Comparison of ENCODE assay signal across 9 cellular contexts in genomic region chr15:81480645-81481053, GRCh38.
DNase-seq lines count a peak whose midpoint lies in the region; ATAC-seq and TF ChIP-seq lines count a peak whose summit lies in the region.
"Had no signal": no experiment of that assay in that cellular context is flagged by ENCODE, and none has a peak within 500 bp of the region (broad histone marks: within the 10 kb centered on the region; RNA-seq: fewer than 3 reads in every experiment).

No MANE protein-coding gene starts in this region.

- DNase-seq in DND-41 (peak; percentile 23), NCI-H69 (lab: John Stamatoyannopoulos, UW) (peak; percentile 60), heart right ventricle (peak in 1 of 2 donors; percentile 70), putamen (ENCODE audit: low spot score) (peak; percentile 70)
- DNase-seq in activated naive CD8-positive, alpha-beta T cell treated with anti-CD3 and anti-CD28 coated beads, Interleukin-2, amount 50 U/mL, for 24 hours: peak; percentile 5
- DNase-seq in activated T-helper 2 cell treated with anti-CD3 and anti-CD28 coated beads, Interferon-gamma antibody, Interleukin-2, Interleukin-4, amounts not matched to agents 10 μg/mL and 5 μg/mL and 100 μg/mL, durations not matched to agents 14 hours and 24 hours and 36 hours (ENCODE audit: low spot score): no peak

- no peaks in the 10 kb centered on the region for H3K79me2 ChIP-seq in DND-41 (ENCODE audit: insufficient read depth, low read length)

- no peaks in the 10 kb centered on the region for H3K36me3 Mint-ChIP-seq in activated naive CD8-positive, alpha-beta T cell treated with anti-CD3 and anti-CD28 coated beads, Interleukin-2, amount 50 U/mL, for 24 hours (ENCODE audit: low read depth)
- no peaks in the 10 kb centered on the region for H3K36me3 Mint-ChIP-seq in activated T-helper 2 cell treated with anti-CD3 and anti-CD28 coated beads, Interferon-gamma antibody, Interleukin-2, Interleukin-4, amounts not matched to agents 10 μg/mL and 5 μg/mL and 100 μg/mL, durations not matched to agents 14 hours and 24 hours and 36 hours (ENCODE audit: low read depth)

- peak; percentile 58 for ATAC-seq in DND-41 (ENCODE audit: insufficient read depth, low read depth)
- peak; percentile 58 for ATAC-seq in HG03139 (IDR thresholded peaks at IDR 0.05; ENCODE audit: unreplicated experiment)
- ATAC-seq in activated naive CD8-positive, alpha-beta T cell treated with anti-CD3 and anti-CD28 coated beads, Interleukin-2, amount 50 U/mL, for 24 hours: no peak
- peak in 7 of 8 donors; percentile 64 to 74 (median 71) for ATAC-seq in heart right ventricle
- no peak for ATAC-seq in GM18505 (IDR thresholded peaks at IDR 0.05; ENCODE audit: unreplicated experiment)
- ATAC-seq: activated T-cell treated with anti-CD3 and anti-CD28 coated beads, Interleukin-2, amount 50 U/mL, for 72 hours had no signal

- intact Hi-C loops in heart right ventricle (cut with DNase I): loop anchor here (1.0 to 10.0 kb wide), 14 partner anchors 334 to 718 kb away; partner anchors contain the start of gene MEX3B (in 4 of the 10)
- intact Hi-C loops in activated T-helper 2 cell treated with anti-CD3 and anti-CD28 coated beads, Interferon-gamma antibody, Interleukin-2, Interleukin-4, amounts not matched to agents 10 μg/mL and 5 μg/mL and 100 μg/mL, durations not matched to agents 14 hours and 24 hours and 36 hours (cut with micrococcal nuclease): loop anchor here (5.0 to 10.0 kb wide), 2 partner anchors 567 to 624 kb away; partner anchors contain the start of gene MEX3B

- H3K27me3 Mint-ChIP-seq in activated naive CD8-positive, alpha-beta T cell treated with anti-CD3 and anti-CD28 coated beads, Interleukin-2, amount 50 U/mL, for 24 hours: no peaks in the 10 kb centered on the region
- peaks cover 6% of the 10 kb centered on the region for H3K27me3 Mint-ChIP-seq in activated T-helper 2 cell treated with anti-CD3 and anti-CD28 coated beads, Interferon-gamma antibody, Interleukin-2, Interleukin-4, amounts not matched to agents 10 μg/mL and 5 μg/mL and 100 μg/mL, durations not matched to agents 14 hours and 24 hours and 36 hours (ENCODE audit: low read depth)

- H3K27ac ChIP-seq in DND-41 (ENCODE audit: low read length) (no peak overlapping the region), heart right ventricle (no peak overlapping the region)

- H3K9ac ChIP-seq in DND-41 (ENCODE audit: low read depth, low read length): no peak overlapping the region

- 0 out of 2 replicates have a peak overlapping the region, but pooled peaks have one; percentile 45 for H2AFZ ChIP-seq in DND-41 (ENCODE audit: low read depth, low read length)

- H3K27ac Mint-ChIP-seq in activated naive CD8-positive, alpha-beta T cell treated with anti-CD3 and anti-CD28 coated beads, Interleukin-2, amount 50 U/mL, for 24 hours: no peak overlapping the region
- no peak overlapping the region for H3K27ac Mint-ChIP-seq in activated T-helper 2 cell treated with anti-CD3 and anti-CD28 coated beads, Interferon-gamma antibody, Interleukin-2, Interleukin-4, amounts not matched to agents 10 μg/mL and 5 μg/mL and 100 μg/mL, durations not matched to agents 14 hours and 24 hours and 36 hours
- H3K27ac Mint-ChIP-seq: activated T-cell treated with anti-CD3 and anti-CD28 coated beads, Interleukin-2, amount 50 U/mL, for 72 hours had no signal

- H3K36me3 ChIP-seq in DND-41 (ENCODE audit: insufficient read depth, low read length) (no peaks in the 10 kb centered on the region), heart right ventricle (no peaks in the 10 kb centered on the region)

- 34% methylated on average over 7 of the region's 7 CpGs for WGBS in heart right ventricle, 2 donors

- H3K27me3 ChIP-seq in DND-41 (ENCODE audit: insufficient read depth, low read length, poor library complexity) (no peaks in the 10 kb centered on the region), heart right ventricle (no peaks in the 10 kb centered on the region)

- no peak for TF ChIP-seq POLR2A in GM18505 (IDR thresholded peaks at IDR 0.05; ENCODE audit: borderline replicate concordance, extremely low read depth, insufficient read depth, insufficient read length)

- no peaks in the 10 kb centered on the region for H3K9me3 Mint-ChIP-seq in activated naive CD8-positive, alpha-beta T cell treated with anti-CD3 and anti-CD28 coated beads, Interleukin-2, amount 50 U/mL, for 24 hours
- H3K9me3 Mint-ChIP-seq in activated T-helper 2 cell treated with anti-CD3 and anti-CD28 coated beads, Interferon-gamma antibody, Interleukin-2, Interleukin-4, amounts not matched to agents 10 μg/mL and 5 μg/mL and 100 μg/mL, durations not matched to agents 14 hours and 24 hours and 36 hours: no peaks in the 10 kb centered on the region
- H3K9me3 Mint-ChIP-seq: activated T-cell treated with anti-CD3 and anti-CD28 coated beads, Interleukin-2, amount 50 U/mL, for 72 hours had no signal

- H3K4me1 ChIP-seq in DND-41 (ENCODE audit: insufficient read depth, low read length): no peaks in the 10 kb centered on the region
- peaks cover 0 to 5% (median 0%) of the 10 kb centered on the region in 9 donors for H3K4me1 ChIP-seq in heart right ventricle

- H3K9me3 ChIP-seq in DND-41 (ENCODE audit: insufficient read depth, low read length, severe bottlenecking) (no peaks in the 10 kb centered on the region), heart right ventricle (no peaks in the 10 kb centered on the region)

- H3K4me3 ChIP-seq in DND-41 (ENCODE audit: low read depth in 1 of 2, low read length in 2 of 2): no peak overlapping the region
- H3K4me3 ChIP-seq in heart right ventricle: peak overlapping the region in 1 of 10 donors; percentile 2

- peak; percentile 81 for TF ChIP-seq CTCF in DND-41 (IDR thresholded peaks at IDR 0.05; ENCODE audit: borderline replicate concordance, extremely low read depth, low read length, poor library complexity, severe bottlenecking)
- TF ChIP-seq CTCF in heart right ventricle (IDR thresholded peaks at IDR 0.05): peak; percentile 80 to 97 (median 86)

- H3K4me1 Mint-ChIP-seq in activated naive CD8-positive, alpha-beta T cell treated with anti-CD3 and anti-CD28 coated beads, Interleukin-2, amount 50 U/mL, for 24 hours: no peaks in the 10 kb centered on the region
- no peaks in the 10 kb centered on the region for H3K4me1 Mint-ChIP-seq in activated T-helper 2 cell treated with anti-CD3 and anti-CD28 coated beads, Interferon-gamma antibody, Interleukin-2, Interleukin-4, amounts not matched to agents 10 μg/mL and 5 μg/mL and 100 μg/mL, durations not matched to agents 14 hours and 24 hours and 36 hours (ENCODE audit: low read depth)

- no peaks in the 10 kb centered on the region for H4K20me1 ChIP-seq in DND-41 (ENCODE audit: insufficient read depth, low read length)

- H3K4me3 Mint-ChIP-seq in activated naive CD8-positive, alpha-beta T cell treated with anti-CD3 and anti-CD28 coated beads, Interleukin-2, amount 50 U/mL, for 24 hours: no peak overlapping the region
- no peak overlapping the region for H3K4me3 Mint-ChIP-seq in activated T-helper 2 cell treated with anti-CD3 and anti-CD28 coated beads, Interferon-gamma antibody, Interleukin-2, Interleukin-4, amounts not matched to agents 10 μg/mL and 5 μg/mL and 100 μg/mL, durations not matched to agents 14 hours and 24 hours and 36 hours (ENCODE audit: low read depth)
- H3K4me3 Mint-ChIP-seq: activated T-cell treated with anti-CD3 and anti-CD28 coated beads, Interleukin-2, amount 50 U/mL, for 72 hours had no signal

- no peak overlapping the region for H3K4me2 ChIP-seq in DND-41 (ENCODE audit: insufficient read depth, low read length)

Comparison
In these comparisons a context has a peak if more than half of its experiments do, and no peak if none do; other contexts are left out.
1. ATAC-seq: peak in DND-41 (single experiment), HG03139 (single experiment) and heart right ventricle (7 of 8); none in activated naive CD8-positive, alpha-beta T cell treated with anti-CD3 and anti-CD28 coated beads, Interleukin-2, amount 50 U/mL, for 24 hours (single experiment) and GM18505 (single experiment).